Comparison of ENCODE assay signal across 8 cellular contexts in genomic region chr17:35242805-35243458, GRCh38. TPM values are rescaled to one million over a fixed set of nuclear protein-coding genes. Genes with fewer than 3 reads are reported as not detected.
DNase-seq lines count a peak whose midpoint lies in the region; ATAC-seq and TF ChIP-seq lines count a peak whose summit lies in the region.

Gene SLFN5 (plus strand): TSS chr17:35243072. CDS start chr17:35258691, 15,619 bp downstream.

- no peaks in the 10 kb centered on the region for H3K4me1 ChIP-seq in uterus

- intact Hi-C loops in uterus (cut with DNase I; ENCODE audit: low total_unique reads): no loop called here

- in situ Hi-C loops in astrocyte of the cerebellum (cut with HindIII; ENCODE audit: low sequenced_read_pairs): no loop called here

- TF ChIP-seq CTCF in GM12864 (IDR thresholded peaks at IDR 0.05; ENCODE audit: low read depth, low read length, missing control alignments): no peak
- no peak for TF ChIP-seq CTCF in astrocyte of the cerebellum (IDR thresholded peaks at IDR 0.05; ENCODE audit: low read depth, low read length, missing control alignments)
- no peak for TF ChIP-seq CTCF in uterus (IDR thresholded peaks at IDR 0.05)

- H3K27ac ChIP-seq in uterus: peak within 1 kb of the TSS; percentile 94 to 97

- H3K36me3 ChIP-seq in uterus: no peaks in the 10 kb centered on the region

- H3K4me3 ChIP-seq in GM12864 (ENCODE audit: low read depth, low read length) (peak within 1 kb of the TSS; percentile 72), astrocyte of the cerebellum (ENCODE audit: low read depth, low read length) (peak within 1 kb of the TSS; percentile 87), uterus (peak within 1 kb of the TSS; percentile 57 to 84)

- H3K9me3 ChIP-seq in uterus: no peaks in the 10 kb centered on the region

- DNase-seq in GM12864 (ENCODE audit: low read depth): peak; percentile 66
- DNase-seq in NCI-H1092 (lab: John Stamatoyannopoulos, UW): peak; percentile 32
- peak; percentile 90 for DNase-seq in T-helper 9 cell
- peak; percentile 74 for DNase-seq in astrocyte of the cerebellum (ENCODE audit: low read depth)
- DNase-seq in hepatic stellate cell (ENCODE audit: low spot score): peak; percentile 94
- peak; percentile 80 for DNase-seq in putamen (ENCODE audit: low spot score)
- DNase-seq in uterus: peak; percentile 95 to 96

- ATAC-seq in HG02588 (IDR thresholded peaks at IDR 0.05; ENCODE audit: unreplicated experiment): peak; percentile 61

- TF ChIP-seq POLR2A in uterus (IDR thresholded peaks at IDR 0.05): peak; percentile 84 to 95

- H3K27me3 ChIP-seq in uterus: no peaks in the 10 kb centered on the region

RNA-seq across cellular contexts. Expression of gene SLFN5, which starts in this region (rescaled TPM):
- total RNA-seq in uterus: 10 to 100 TPM; 13.8 to 51.5 (median 32.2) TPM

Comparison
In these comparisons a context has a peak if more than half of its experiments do, and no peak if none do; other contexts are left out.
1. Peak in every context shown above with its lines: DNase-seq, ATAC-seq, H3K4me3 ChIP-seq and H3K27ac ChIP-seq.
2. DNase-seq: peak in every context shown above with its lines; median percentile 96 in uterus; 94 in hepatic stellate cell; 90 in T-helper 9 cell; 80 in putamen; 74 in astrocyte of the cerebellum; 66 in GM12864; 32 in NCI-H1092.